In genomic region chr20:46364670-46365482, GRCh38 we compare ENCODE assay signal across 8 cellular contexts. TPM values are rescaled to one million over a fixed set of nuclear protein-coding genes. Genes with fewer than 3 reads are reported as not detected.
DNase-seq lines count a peak whose midpoint lies in the region; ATAC-seq and TF ChIP-seq lines count a peak whose summit lies in the region.

No MANE protein-coding gene starts in this region.

- H3K36me3 ChIP-seq in NT2/D1 (ENCODE audit: insufficient read depth, insufficient read length, low read length) (peaks cover 70% of the 10 kb centered on the region), neuron (ENCODE audit: insufficient read depth, low read length) (peaks cover 50% of the 10 kb centered on the region)

- H3K4me1 ChIP-seq in NT2/D1 (ENCODE audit: insufficient read depth, insufficient read length) (no peaks in the 10 kb centered on the region), neuron (ENCODE audit: insufficient read depth, low read length) (peaks cover 15% of the 10 kb centered on the region)

- H3K27me3 ChIP-seq in NT2/D1 (ENCODE audit: insufficient read depth, insufficient read length) (no peaks in the 10 kb centered on the region), neuron (ENCODE audit: insufficient read depth, low read length) (no peaks in the 10 kb centered on the region)

- peak overlapping the region; percentile 91 for H3K4me3 Mint-ChIP-seq in endothelial cell (ENCODE audit: unreplicated experiment)

- H3K9me3 ChIP-seq in NT2/D1 (ENCODE audit: insufficient read depth, low read length) (no peaks in the 10 kb centered on the region), neuron (ENCODE audit: low read length) (no peaks in the 10 kb centered on the region)

- no peak for TF ChIP-seq CTCF in C4-2B (conservative IDR thresholded peaks at IDR 0.05)
- no peak for TF ChIP-seq CTCF in endothelial cell (IDR thresholded peaks at IDR 0.05; ENCODE audit: unreplicated experiment)

- peaks cover 38% of the 10 kb centered on the region for H3K4me1 Mint-ChIP-seq in endothelial cell (ENCODE audit: unreplicated experiment)

- peaks cover 13% of the 10 kb centered on the region for H3K27me3 Mint-ChIP-seq in endothelial cell (ENCODE audit: unreplicated experiment)

- peaks cover 50% of the 10 kb centered on the region for H3K36me3 Mint-ChIP-seq in endothelial cell (ENCODE audit: low read depth, unreplicated experiment)

- H3K27ac ChIP-seq in C4-2B: peak overlapping the region; percentile 97

- H2AFZ ChIP-seq in neuron (ENCODE audit: low read depth, low read length): peak overlapping the region; percentile 94

- DNase-seq in NT2/D1 (ENCODE audit: low read depth, low spot score) (no peak), endothelial cell (ENCODE audit: low spot score) (no peak), GM19240 (ENCODE audit: insufficient read length, low spot score) (no peak), NCI-H510A treated with DMSO at 0.1 percent for 48 hours (lab: John Stamatoyannopoulos, UW) (no peak)
- no peak for DNase-seq in activated CD4-positive, alpha-beta T cell treated with anti-CD3 and anti-CD28 coated beads, Interleukin-2, amount 50 U/mL, for 4 hours

- no peak overlapping the region for H3K9ac ChIP-seq in NT2/D1 (ENCODE audit: insufficient read length, low read depth)

- peak overlapping the region; percentile 94 for H3K27ac Mint-ChIP-seq in endothelial cell (ENCODE audit: unreplicated experiment)

- no peaks in the 10 kb centered on the region for H3K9me3 Mint-ChIP-seq in endothelial cell (ENCODE audit: unreplicated experiment)

- TF ChIP-seq POLR2A in GM18505 (IDR thresholded peaks at IDR 0.05; ENCODE audit: borderline replicate concordance, extremely low read depth, insufficient read depth, insufficient read length): no peak

- H3K4me3 ChIP-seq in NT2/D1 (ENCODE audit: insufficient read length, low read depth): peak overlapping the region; percentile 43
- H3K4me3 ChIP-seq in neuron (ENCODE audit: low read length): peak overlapping the region; percentile 99

- no peak for ATAC-seq in GM18505 (IDR thresholded peaks at IDR 0.05; ENCODE audit: unreplicated experiment)

RNA-seq across cellular contexts. Expression of gene ELMO2, which starts 41.5 kb away (rescaled TPM):
- 35.6 TPM for total RNA-seq in endothelial cell (ENCODE audit: unreplicated experiment)

RNA-seq across cellular contexts. Expression of gene CDH22, which starts 56.6 kb away (rescaled TPM):
- total RNA-seq in endothelial cell (ENCODE audit: unreplicated experiment): 1.3 TPM
